12 cellular contexts compared by ENCODE assay signal in genomic region chr15:80405970-80406369, GRCh38. TPM values are rescaled to one million over a fixed set of nuclear protein-coding genes. Genes with fewer than 3 reads are reported as not detected.
"Had no signal": no experiment of that assay in that cellular context is flagged by ENCODE, and none has a peak within 500 bp of the region (broad histone marks: within the 10 kb centered on the region; RNA-seq: fewer than 3 reads in every experiment).

No MANE protein-coding gene starts in this region.

- H3K4me3 ChIP-seq: adrenal gland, left lung had no signal

- H3K27me3 ChIP-seq: adrenal gland had no signal

- H3K4me3 Mint-ChIP-seq: activated T-helper 1 cell treated with anti-CD3 and anti-CD28 coated beads, Interleukin-12 subunit alpha, Interleukin-12 subunit beta, Interleukin-2, Interleukin-4 antibody, amounts not matched to agents 30 ng/mL and 10 ng/mL and 1 ng/mL, durations not matched to agents 14 hours and 24 hours and 36 hours had no signal

- H3K27ac Mint-ChIP-seq: activated naive CD4-positive, alpha-beta T cell treated with anti-CD3 and anti-CD28 coated beads, Interleukin-2, amount 50 U/mL, for 72 hours; activated T-helper 1 cell treated with anti-CD3 and anti-CD28 coated beads, Interleukin-12 subunit alpha, Interleukin-12 subunit beta, Interleukin-2, Interleukin-4 antibody, amounts not matched to agents 30 ng/mL and 10 ng/mL and 1 ng/mL, durations not matched to agents 14 hours and 24 hours and 36 hours had no signal

- DNase-seq: activated CD4-positive, alpha-beta T cell treated with anti-CD3 and anti-CD28 coated beads, Interleukin-2, amount 50 U/mL, for 48 hours; activated gamma-delta T cell treated with Interleukin-2 at 50 U/mL for 16 hours; adrenal gland; heart left ventricle; kidney; left lung; mammary epithelial cell; stimulated activated naive CD4-positive, alpha-beta T cell treated with Interleukin-2 at 50 U/mL for 16 hours; trophoblast cell had no signal

- H3K27ac ChIP-seq: adrenal gland, heart left ventricle, left lung had no signal

- H3K9me3 Mint-ChIP-seq: activated naive CD4-positive, alpha-beta T cell treated with anti-CD3 and anti-CD28 coated beads, Interleukin-2, amount 50 U/mL, for 72 hours; activated T-helper 1 cell treated with anti-CD3 and anti-CD28 coated beads, Interleukin-12 subunit alpha, Interleukin-12 subunit beta, Interleukin-2, Interleukin-4 antibody, amounts not matched to agents 30 ng/mL and 10 ng/mL and 1 ng/mL, durations not matched to agents 14 hours and 24 hours and 36 hours had no signal

RNA-seq across cellular contexts. Expression of gene ARNT2, which starts 1.8 kb away (rescaled TPM):
- total RNA-seq: activated naive CD4-positive, alpha-beta T cell treated with anti-CD3 and anti-CD28 coated beads, Interleukin-2, amount 50 U/mL, for 72 hours; mononuclear cell had no signal
